ENCODE assay signal across 8 cellular contexts in the genomic region with DNA sequence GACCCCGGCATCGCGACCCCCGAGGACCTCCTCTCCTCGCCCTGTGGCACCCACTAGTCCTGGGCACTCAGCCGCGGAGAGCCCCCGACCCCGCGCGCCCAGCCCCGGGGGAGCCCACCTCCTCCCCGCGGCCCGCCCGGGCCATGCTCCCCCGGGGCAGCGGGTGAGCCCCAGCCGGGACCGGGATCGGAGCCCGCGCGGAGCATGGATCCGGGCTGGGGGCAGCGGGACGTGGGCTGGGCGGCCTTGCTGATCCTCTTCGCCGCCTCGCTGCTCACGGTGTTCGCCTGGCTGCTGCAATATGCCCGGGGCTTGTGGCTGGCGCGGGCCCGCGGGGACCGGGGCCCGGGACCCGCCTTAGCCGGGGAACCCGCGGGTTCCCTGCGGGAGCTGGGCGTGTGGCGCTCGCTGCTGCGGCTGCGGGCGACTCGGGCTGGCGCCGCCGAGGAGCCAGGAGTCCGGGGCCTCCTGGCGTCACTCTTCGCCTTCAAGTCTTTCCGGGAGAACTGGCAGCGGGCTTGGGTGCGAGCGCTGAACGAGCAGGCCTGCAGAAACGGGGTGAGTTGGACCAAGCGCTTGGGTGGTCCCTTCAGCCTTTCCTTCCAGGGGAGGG. TPM values are rescaled to one million over a fixed set of nuclear protein-coding genes. Genes with fewer than 3 reads are reported as not detected.
A peak's percentile ranks its signal among the peaks of the same experiment; 100 is the strongest.
DNase-seq lines count a peak whose midpoint lies in the region; ATAC-seq and TF ChIP-seq lines count a peak whose summit lies in the region.

No MANE protein-coding gene starts in this region.

- H3K27ac ChIP-seq in colonic mucosa: peak overlapping the region; percentile 65

- no peaks in the 10 kb centered on the region for H3K9me3 ChIP-seq in MG63
- no peaks in the 10 kb centered on the region for H3K9me3 ChIP-seq in colonic mucosa
- H3K9me3 ChIP-seq in mononuclear cell (ENCODE audit: low read depth, low read length): no peaks in the 10 kb centered on the region

- intact Hi-C loops in colonic mucosa (cut with DNase I): no loop called here

- H3K27me3 ChIP-seq in GM06990 (replicated peaks; ENCODE audit: control insufficient read depth, insufficient read depth, low read length): no peaks in the 10 kb centered on the region
- H3K27me3 ChIP-seq in MG63: no peaks in the 10 kb centered on the region
- no peaks in the 10 kb centered on the region for H3K27me3 ChIP-seq in colonic mucosa
- no peaks in the 10 kb centered on the region for H3K27me3 ChIP-seq in mononuclear cell (ENCODE audit: insufficient read depth, low read length)

- TF ChIP-seq CTCF in GM06990 (IDR thresholded peaks at IDR 0.05; ENCODE audit: insufficient read depth, low read length, poor library complexity, severe bottlenecking): no peak
- no peak for TF ChIP-seq CTCF in colonic mucosa (IDR thresholded peaks at IDR 0.05)

- ATAC-seq in GM21619 (IDR thresholded peaks at IDR 0.05; ENCODE audit: unreplicated experiment): peak; percentile 21

- H3K36me3 ChIP-seq in GM06990 (ENCODE audit: control insufficient read depth, insufficient read depth, low read length): peaks cover 16% of the 10 kb centered on the region
- H3K36me3 ChIP-seq in MG63: peaks cover 11% of the 10 kb centered on the region
- peaks cover 7% of the 10 kb centered on the region for H3K36me3 ChIP-seq in colonic mucosa

- H3K4me1 ChIP-seq in colonic mucosa (peaks cover 6% of the 10 kb centered on the region), mononuclear cell (ENCODE audit: insufficient read depth, low read length) (peaks cover 45% of the 10 kb centered on the region)

- H3K9ac ChIP-seq in colonic mucosa (ENCODE audit: low read depth in 2 of 2, low read length in 2 of 2): peak overlapping the region; percentile 86 to 90

- no peak for DNase-seq in GM06990 (ENCODE audit: extremely low read depth, insufficient read length)
- DNase-seq in MG63: peak; percentile 18
- DNase-seq in colonic mucosa: peak; percentile 33
- no peak for DNase-seq in NCI-H1694 (lab: John Stamatoyannopoulos, UW)
- DNase-seq in NCI-H2171 (lab: John Stamatoyannopoulos, UW): no peak
- DNase-seq in NCI-H1092 treated with DMSO at 0.1 percent for 48 hours (lab: John Stamatoyannopoulos, UW): no peak

- peak overlapping the region; percentile 88 for H3K4me3 ChIP-seq in GM06990 (replicated peaks; ENCODE audit: low read depth, low read length)
- peak overlapping the region; percentile 83 for H3K4me3 ChIP-seq in MG63
- peak overlapping the region; percentile 86 for H3K4me3 ChIP-seq in colonic mucosa
- peak overlapping the region; percentile 81 for H3K4me3 ChIP-seq in mononuclear cell (ENCODE audit: low read length)

RNA-seq across cellular contexts. Expression of a gene that starts 0.5 kb away (rescaled TPM):
- total RNA-seq in MG63 (2014; rRNA removed; shearing (Covaris generic); ENCODE audit: low replicate concordance): 2.9 and 5.1 TPM in 2 replicates
- 10 to 100 TPM; 20.6 to 27.9 TPM for total RNA-seq in colonic mucosa
- total RNA-seq in mononuclear cell: 7.5 TPM

RNA-seq across cellular contexts. Expression of a gene that starts 6.0 kb away (rescaled TPM):
- 7.9 and 18.4 TPM in 2 replicates for total RNA-seq in MG63 (2014; rRNA removed; shearing (Covaris generic); ENCODE audit: low replicate concordance)
- total RNA-seq in colonic mucosa (100 to 1,000 TPM in 1 of 2 donors, 10 to 100 TPM in 1; 39.4 to 104 TPM), mononuclear cell (6.7 TPM)

RNA-seq across cellular contexts. Expression of a gene that starts 13.7 kb away (rescaled TPM):
- total RNA-seq in MG63 (2014; rRNA removed; shearing (Covaris generic); ENCODE audit: low replicate concordance): 8.3 and 27.5 TPM in 2 replicates
- total RNA-seq in colonic mucosa (10 to 100 TPM; 31.9 to 33.3 TPM), mononuclear cell (9.1 TPM)

RNA-seq across cellular contexts. Expression of a gene that starts 23.0 kb away (rescaled TPM):
- 35.5 and 54.7 TPM in 2 replicates for total RNA-seq in MG63 (2014; rRNA removed; shearing (Covaris generic); ENCODE audit: low replicate concordance)
- total RNA-seq in colonic mucosa (10 to 100 TPM; 18.7 to 50.5 TPM), mononuclear cell (2.7 TPM)

RNA-seq across cellular contexts. Expression of a gene that starts 40.0 kb away (rescaled TPM):
- 9.1 and 14.2 TPM in 2 replicates for total RNA-seq in MG63 (2014; rRNA removed; shearing (Covaris generic); ENCODE audit: low replicate concordance)
- total RNA-seq in colonic mucosa (10 to 100 TPM; 23.0 to 24.1 TPM), mononuclear cell (34.7 TPM)

Comparison
In these comparisons a context has a peak if more than half of its experiments do, and no peak if none do; other contexts are left out.
1. DNase-seq: peak in MG63 (single experiment) and colonic mucosa (single experiment); none in GM06990 (single experiment), NCI-H1694 (single experiment), NCI-H2171 (single experiment) and NCI-H1092 treated with DMSO at 0.1 percent for 48 hours (single experiment).
2. Peak in every context shown above with its lines, with median percentiles within 50 percentile points of each other: H3K4me3 ChIP-seq.